20 cellular contexts compared by ENCODE assay signal in genomic region chr10:70523044-70523443, GRCh38. TPM values are rescaled to one million over a fixed set of nuclear protein-coding genes. Genes with fewer than 3 reads are reported as not detected.
A peak's percentile ranks its signal among the peaks of the same experiment; 100 is the strongest.
DNase-seq lines count a peak whose midpoint lies in the region; ATAC-seq and TF ChIP-seq lines count a peak whose summit lies in the region.
"Had no signal": no experiment of that assay in that cellular context is flagged by ENCODE, and none has a peak within 500 bp of the region (broad histone marks: within the 10 kb centered on the region; RNA-seq: fewer than 3 reads in every experiment).

No MANE protein-coding gene starts in this region.

- no peak overlapping the region for H3K4ac ChIP-seq in mesendoderm (ENCODE audit: low read depth, low read length)

- H3K36me3 ChIP-seq in heart left ventricle (peaks cover 0 to 9% (median 0%) of the 10 kb centered on the region in 9 donors), mesendoderm (ENCODE audit: control insufficient read depth, insufficient read depth, low read length) (no peaks in the 10 kb centered on the region)

- no peak overlapping the region for H2BK5ac ChIP-seq in mesendoderm (ENCODE audit: low read length)

- peak; percentile 71 for ATAC-seq in Right ventricle myocardium inferior
- ATAC-seq in heart left ventricle: peak; percentile 21 to 66 (median 44)
- no peak for ATAC-seq in GM19328 (IDR thresholded peaks at IDR 0.05; ENCODE audit: unreplicated experiment)
- no peak for ATAC-seq in GM21423 (IDR thresholded peaks at IDR 0.05; ENCODE audit: unreplicated experiment)
- ATAC-seq: HepG2 had no signal

- peak overlapping the region; percentile 19 for H3K56ac ChIP-seq in mesendoderm (ENCODE audit: low read length)

- intact Hi-C loops in Right ventricle myocardium inferior (cut with DNase I) (no loop called here), cardiac septum (cut with DNase I) (no loop called here), heart left ventricle (cut with DNase I) (no loop called here)

- H2BK15ac ChIP-seq in mesendoderm (replicated peaks; ENCODE audit: low read depth): no peak overlapping the region

- no peaks in the 10 kb centered on the region for H3K79me2 ChIP-seq in mesendoderm (ENCODE audit: control insufficient read depth, insufficient read depth, low read length)

- H3K9me3 ChIP-seq in heart left ventricle: no peaks in the 10 kb centered on the region

- no peak overlapping the region for H3K23ac ChIP-seq in mesendoderm (ENCODE audit: low read length)

- TF ChIP-seq CTCF in heart left ventricle (IDR thresholded peaks at IDR 0.05): no peak
- TF ChIP-seq CTCF in RWPE1 (conservative IDR thresholded peaks at IDR 0.05; ENCODE audit: low read depth): no peak

- H3K9ac ChIP-seq in mesendoderm (ENCODE audit: low read length): no peak overlapping the region

- peaks cover 2% of the 10 kb centered on the region for H3K79me1 ChIP-seq in mesendoderm (ENCODE audit: low read length)

- H3K27ac ChIP-seq in heart left ventricle (no peak overlapping the region), mesendoderm (ENCODE audit: low read depth, low read length) (no peak overlapping the region), RWPE1 (no peak overlapping the region)
- H3K27ac ChIP-seq: 22Rv1, PC-9 had no signal

- POLR2A ChIA-PET in RWPE1 (lab: Yijun Ruan, JAX; ENCODE audit: low non-redundant PET): no interaction called here

- DNase-seq in Right ventricle myocardium inferior (ENCODE audit: missing footprints): no peak
- DNase-seq in cardiac septum (ENCODE audit: low spot score): no peak
- peak in 1 of 5 donors; percentile 69 for DNase-seq in heart left ventricle
- DNase-seq in mesendoderm: no peak
- no peak for DNase-seq in RWPE1 (ENCODE audit: low spot score)
- no peak for DNase-seq in NCI-H1694 (lab: John Stamatoyannopoulos, UW)
- DNase-seq: AML-193; CD4-positive, CD25-positive, alpha-beta regulatory T cell; COR-L47; GDM1; GOT3; KBM-7; NCI-H187 treated with DMSO at 0.1 percent for 48 hours; NCI-H226; NCI-H524 treated with DMSO at 0.1 percent for 48 hours; PC-9 had no signal

- H3K4me3 ChIP-seq in heart left ventricle: no peak overlapping the region
- no peak overlapping the region for H3K4me3 ChIP-seq in mesendoderm (ENCODE audit: low read length)
- H3K4me3 ChIP-seq: PC-9 had no signal

- no peak overlapping the region for H4K5ac ChIP-seq in mesendoderm (ENCODE audit: low read length)

- H2AK5ac ChIP-seq in mesendoderm (ENCODE audit: low read length): no peak overlapping the region

- no peak overlapping the region for H3K18ac ChIP-seq in mesendoderm (ENCODE audit: low read length)

- H3K4me1 ChIP-seq in heart left ventricle: peaks cover 0 to 9% (median 0%) of the 10 kb centered on the region in 12 donors
- no peaks in the 10 kb centered on the region for H3K4me1 ChIP-seq in mesendoderm (ENCODE audit: control insufficient read depth, low read depth, low read length)

- no peak overlapping the region for H4K8ac ChIP-seq in mesendoderm (ENCODE audit: low read depth, low read length)

- CTCF ChIA-PET in RWPE1 (lab: Yijun Ruan, JAX): interaction anchor here (0.8 to 1.0 kb wide), 2 partner anchors 14 to 62 kb away, joined by 3 to 4 read pairs; no protein-coding TSS in a partner anchor

- no peak for TF ChIP-seq POLR2A in heart left ventricle (IDR thresholded peaks at IDR 0.05)

- no peak overlapping the region for H3K4me2 ChIP-seq in mesendoderm (ENCODE audit: low read length)
- H3K4me2 ChIP-seq: PC-9 had no signal

- 73 to 86% (median 78%) methylated on average over 5 to 6 of the region's 6 CpGs for WGBS in heart left ventricle, 4 donors
- no CpG with 5 or more reads among the region's 6 CpGs for WGBS in mesendoderm (ENCODE audit: extremely low coverage, insufficient coverage, low lambda C conversion rate)

- H3K27me3 ChIP-seq in heart left ventricle: no peaks in the 10 kb centered on the region
- no peaks in the 10 kb centered on the region for H3K27me3 ChIP-seq in mesendoderm (ENCODE audit: insufficient read depth, low read length, poor library complexity)

- H2BK120ac ChIP-seq in mesendoderm (ENCODE audit: low read depth, low read length): no peak overlapping the region

RNA-seq across cellular contexts. Expression of gene PALD1, which starts 44.5 kb away (rescaled TPM):
- total RNA-seq in Right ventricle myocardium inferior (5.1 TPM), cardiac septum (5.3 TPM), heart left ventricle (10 to 100 TPM in 1 of 9 donors, 1 to 10 TPM in 8; 3.2 to 12.3 (median 6.7) TPM)
- 1 to 10 TPM; 2.7 to 4.7 TPM for polyA plus RNA-seq in heart left ventricle
- polyA plus RNA-seq in mesendoderm (2013, experiment 1 of 2): 14.2 TPM
- polyA plus RNA-seq in mesendoderm (2013, experiment 2 of 2): 14.9 TPM
- total RNA-seq: CD4-positive, CD25-positive, alpha-beta regulatory T cell had no signal
- polyA plus RNA-seq: CD4-positive, CD25-positive, alpha-beta regulatory T cell had no signal

Comparison
In these comparisons a context has a peak if more than half of its experiments do, and no peak if none do; other contexts are left out.
1. ATAC-seq: peak in Right ventricle myocardium inferior (single experiment) and heart left ventricle (4 of 4); none in GM19328 (single experiment) and GM21423 (single experiment).